ENCODE assay signal across 21 cellular contexts in genomic region chr6:155080876-155081845, GRCh38.
DNase-seq lines count a peak whose midpoint lies in the region; ATAC-seq and TF ChIP-seq lines count a peak whose summit lies in the region.
"Had no signal": no experiment of that assay in that cellular context is flagged by ENCODE, and none has a peak within 500 bp of the region (broad histone marks: within the 10 kb centered on the region; RNA-seq: fewer than 3 reads in every experiment).

No MANE protein-coding gene starts in this region.

- H3K4me3 Mint-ChIP-seq in natural killer cell treated with Interleukin-12 subunit alpha and Interleukin-12 subunit beta and Interleukin-15 and Interleukin-18, amount 100 ng/mL, for 72 hours, result peak overlapping the region; percentile 82
- no peak overlapping the region for H3K4me3 Mint-ChIP-seq in natural killer cell
- H3K4me3 Mint-ChIP-seq: activated CD4-positive, alpha-beta memory T cell treated with anti-CD3 and anti-CD28 coated beads for 36 hours; activated T-cell treated with anti-CD3 and anti-CD28 coated beads, Interleukin-2, amount 50 U/mL, for 4 hours; CD8-positive, alpha-beta memory T cell had no signal

- intact Hi-C loops in natural killer cell (cut with micrococcal nuclease), result no loop called here

- no peaks in the 10 kb centered on the region for H3K36me3 ChIP-seq in SJCRH30
- H3K36me3 ChIP-seq: sigmoid colon, tibial artery had no signal

- peak overlapping the region; percentile 17 to 79 for H3K27ac Mint-ChIP-seq in natural killer cell treated with Interleukin-12 subunit alpha and Interleukin-12 subunit beta and Interleukin-15 and Interleukin-18, amount 100 ng/mL, for 72 hours
- H3K27ac Mint-ChIP-seq in natural killer cell, result no peak overlapping the region
- H3K27ac Mint-ChIP-seq: activated CD4-positive, alpha-beta memory T cell treated with anti-CD3 and anti-CD28 coated beads for 36 hours; CD8-positive, alpha-beta memory T cell had no signal

- no peaks in the 10 kb centered on the region for H3K9me3 Mint-ChIP-seq in natural killer cell treated with Interleukin-12 subunit alpha and Interleukin-12 subunit beta and Interleukin-15 and Interleukin-18, amount 100 ng/mL, for 72 hours
- H3K9me3 Mint-ChIP-seq in natural killer cell, result no peaks in the 10 kb centered on the region
- H3K9me3 Mint-ChIP-seq: activated CD4-positive, alpha-beta memory T cell treated with anti-CD3 and anti-CD28 coated beads for 36 hours; activated T-cell treated with anti-CD3 and anti-CD28 coated beads, Interleukin-2, amount 50 U/mL, for 4 hours; CD8-positive, alpha-beta memory T cell had no signal

- H3K27me3 ChIP-seq in SJCRH30, result no peaks in the 10 kb centered on the region
- H3K27me3 ChIP-seq: sigmoid colon, tibial artery had no signal

- peaks cover 13 to 35% of the 10 kb centered on the region in 2 donors for H3K4me1 Mint-ChIP-seq in natural killer cell treated with Interleukin-12 subunit alpha and Interleukin-12 subunit beta and Interleukin-15 and Interleukin-18, amount 100 ng/mL, for 72 hours (ENCODE audit: low read depth in 2 of 2)
- no peaks in the 10 kb centered on the region for H3K4me1 Mint-ChIP-seq in natural killer cell
- H3K4me1 Mint-ChIP-seq: CD8-positive, alpha-beta memory T cell had no signal

- peak overlapping the region; percentile 94 for H3K27ac ChIP-seq in SJCRH30
- H3K27ac ChIP-seq: sigmoid colon, tibial artery had no signal

- H3K27me3 Mint-ChIP-seq in natural killer cell treated with Interleukin-12 subunit alpha and Interleukin-12 subunit beta and Interleukin-15 and Interleukin-18, amount 100 ng/mL, for 72 hours, result no peaks in the 10 kb centered on the region
- no peaks in the 10 kb centered on the region for H3K27me3 Mint-ChIP-seq in natural killer cell (ENCODE audit: low read depth in 2 of 2)
- H3K27me3 Mint-ChIP-seq: activated CD4-positive, alpha-beta memory T cell treated with anti-CD3 and anti-CD28 coated beads for 36 hours; CD8-positive, alpha-beta memory T cell had no signal

- ATAC-seq in natural killer cell treated with Interleukin-12 subunit alpha and Interleukin-12 subunit beta and Interleukin-15 and Interleukin-18, amount 100 ng/mL, for 72 hours, result no peak
- ATAC-seq in natural killer cell, result no peak
- no peak for ATAC-seq in GM21619 (IDR thresholded peaks at IDR 0.05; ENCODE audit: unreplicated experiment)
- no peak for ATAC-seq in SK-N-SH treated with all-trans-retinoic acid at 6 μM for 48 hours

- no peak for DNase-seq in natural killer cell treated with Interleukin-12 subunit alpha and Interleukin-12 subunit beta and Interleukin-15 and Interleukin-18, amount 100 ng/mL, for 72 hours (ENCODE audit: low spot score)
- no peak for DNase-seq in natural killer cell
- DNase-seq in SJCRH30, result peak; percentile 83 to 94
- DNase-seq in fibroblast of villous mesenchyme (ENCODE audit: low read depth), result peak; percentile 58
- DNase-seq in KG1 (lab: John Stamatoyannopoulos, UW), result no peak
- no peak for DNase-seq in NCI-H2196 treated with DMSO at 0.1 percent for 48 hours (lab: John Stamatoyannopoulos, UW; ENCODE audit: unreplicated experiment)
- DNase-seq: activated CD4-positive, alpha-beta memory T cell treated with anti-CD3 and anti-CD28 coated beads for 36 hours; activated T-cell treated with anti-CD3 and anti-CD28 coated beads, Interleukin-2, amount 50 U/mL, for 4 hours; CD8-positive, alpha-beta memory T cell; GDM1; head of caudate nucleus; islet precursor cell; mesendoderm; NCI-H1436 treated with DMSO at 0.1 percent for 48 hours; NCI-H510A treated with DMSO at 0.1 percent for 48 hours; sigmoid colon; SK-N-SH; stimulated activated CD4-positive, alpha-beta T cell treated with anti-CD3 and anti-CD28 coated beads, Interleukin-4, amount 100 ng/mL, for 24 hours; tibial artery had no signal

- TF ChIP-seq CTCF in natural killer cell (IDR thresholded peaks at IDR 0.05) (no peak), fibroblast of villous mesenchyme (IDR thresholded peaks at IDR 0.05; ENCODE audit: insufficient read depth, low read depth, low read length) (no peak)

- peaks cover 16% of the 10 kb centered on the region for H3K4me1 ChIP-seq in SJCRH30

- H3K36me3 Mint-ChIP-seq in natural killer cell treated with Interleukin-12 subunit alpha and Interleukin-12 subunit beta and Interleukin-15 and Interleukin-18, amount 100 ng/mL, for 72 hours, result no peaks in the 10 kb centered on the region
- no peaks in the 10 kb centered on the region for H3K36me3 Mint-ChIP-seq in natural killer cell
- H3K36me3 Mint-ChIP-seq: activated CD4-positive, alpha-beta memory T cell treated with anti-CD3 and anti-CD28 coated beads for 36 hours; CD8-positive, alpha-beta memory T cell had no signal

- H3K4me3 ChIP-seq in SJCRH30 (peak overlapping the region; percentile 25), fibroblast of villous mesenchyme (ENCODE audit: low read depth, low read length) (no peak overlapping the region)
- H3K4me3 ChIP-seq: sigmoid colon, tibial artery had no signal

- H3K9me3 ChIP-seq in SJCRH30 (replicated peaks), result no peaks in the 10 kb centered on the region
- H3K9me3 ChIP-seq: sigmoid colon, SK-N-SH, tibial artery had no signal

TF ChIP-seq in SK-N-SH treated with all-trans-retinoic acid at 6 μM for 48 hours, 23 proteins besides CTCF, POLR2A, EP300 and RAD21:
- TF ChIP-seq ISL1 (CRISPR knock-in tag; IDR thresholded peaks at IDR 0.05) (no peak), ARNTL (CRISPR knock-in tag; IDR thresholded peaks at IDR 0.05; ENCODE audit: borderline replicate concordance, low read depth) (no peak), OSR1 (CRISPR knock-in tag; IDR thresholded peaks at IDR 0.05) (no peak)
- TF ChIP-seq, protein P1, sequence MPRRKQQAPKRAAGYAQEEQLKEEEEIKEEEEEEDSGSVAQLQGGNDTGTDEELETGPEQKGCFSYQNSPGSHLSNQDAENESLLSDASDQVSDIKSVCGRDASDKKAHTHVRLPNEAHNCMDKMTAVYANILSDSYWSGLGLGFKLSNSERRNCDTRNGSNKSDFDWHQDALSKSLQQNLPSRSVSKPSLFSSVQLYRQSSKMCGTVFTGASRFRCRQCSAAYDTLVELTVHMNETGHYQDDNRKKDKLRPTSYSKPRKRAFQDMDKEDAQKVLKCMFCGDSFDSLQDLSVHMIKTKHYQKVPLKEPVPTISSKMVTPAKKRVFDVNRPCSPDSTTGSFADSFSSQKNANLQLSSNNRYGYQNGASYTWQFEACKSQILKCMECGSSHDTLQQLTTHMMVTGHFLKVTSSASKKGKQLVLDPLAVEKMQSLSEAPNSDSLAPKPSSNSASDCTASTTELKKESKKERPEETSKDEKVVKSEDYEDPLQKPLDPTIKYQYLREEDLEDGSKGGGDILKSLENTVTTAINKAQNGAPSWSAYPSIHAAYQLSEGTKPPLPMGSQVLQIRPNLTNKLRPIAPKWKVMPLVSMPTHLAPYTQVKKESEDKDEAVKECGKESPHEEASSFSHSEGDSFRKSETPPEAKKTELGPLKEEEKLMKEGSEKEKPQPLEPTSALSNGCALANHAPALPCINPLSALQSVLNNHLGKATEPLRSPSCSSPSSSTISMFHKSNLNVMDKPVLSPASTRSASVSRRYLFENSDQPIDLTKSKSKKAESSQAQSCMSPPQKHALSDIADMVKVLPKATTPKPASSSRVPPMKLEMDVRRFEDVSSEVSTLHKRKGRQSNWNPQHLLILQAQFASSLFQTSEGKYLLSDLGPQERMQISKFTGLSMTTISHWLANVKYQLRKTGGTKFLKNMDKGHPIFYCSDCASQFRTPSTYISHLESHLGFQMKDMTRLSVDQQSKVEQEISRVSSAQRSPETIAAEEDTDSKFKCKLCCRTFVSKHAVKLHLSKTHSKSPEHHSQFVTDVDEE (CRISPR knock-in tag; IDR thresholded peaks at IDR 0.05), result no peak
TF ChIP-seq in SK-N-SH treated with all-trans-retinoic acid at 6 μM for 48 hours: peak in this region for 0.

Comparison
In these comparisons a context has a peak if more than half of its experiments do, and no peak if none do; other contexts are left out.
1. H3K27ac Mint-ChIP-seq: peak in natural killer cell treated with Interleukin-12 subunit alpha and Interleukin-12 subunit beta and Interleukin-15 and Interleukin-18, amount 100 ng/mL, for 72 hours (2 of 2); none in natural killer cell (0 of 2).
2. DNase-seq: peak in SJCRH30 (2 of 2) and fibroblast of villous mesenchyme (single experiment); none in natural killer cell treated with Interleukin-12 subunit alpha and Interleukin-12 subunit beta and Interleukin-15 and Interleukin-18, amount 100 ng/mL, for 72 hours (single experiment), natural killer cell (single experiment), KG1 (single experiment) and NCI-H2196 treated with DMSO at 0.1 percent for 48 hours (single experiment).